In the genomic region with DNA sequence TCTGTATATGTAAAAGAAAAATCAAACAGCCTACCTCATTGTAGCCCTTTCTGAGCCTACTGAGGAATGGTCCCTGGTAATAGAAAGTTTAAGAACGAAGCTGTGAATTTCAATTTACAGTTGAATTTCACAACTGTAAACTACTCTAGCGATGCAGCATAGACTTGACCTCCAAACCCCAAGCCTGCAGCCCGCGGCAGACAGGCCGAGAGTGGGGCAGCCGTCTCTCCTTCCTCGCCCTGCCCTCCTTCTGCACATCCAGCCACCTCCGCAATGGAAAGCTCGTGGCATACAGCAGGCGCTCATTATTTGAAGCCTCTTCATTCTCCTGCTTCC, we compare ENCODE assay signal across 9 cellular contexts. TPM values are rescaled to one million over a fixed set of nuclear protein-coding genes. Genes with fewer than 3 reads are reported as not detected.
DNase-seq lines count a peak whose midpoint lies in the region; ATAC-seq and TF ChIP-seq lines count a peak whose summit lies in the region.
"Had no signal": no experiment of that assay in that cellular context is flagged by ENCODE, and none has a peak within 500 bp of the region (broad histone marks: within the 10 kb centered on the region; RNA-seq: fewer than 3 reads in every experiment).

No MANE protein-coding gene starts in this region.

- no peaks in the 10 kb centered on the region for H4K20me1 ChIP-seq in neural progenitor cell (ENCODE audit: low read depth)

- H3K4me3 ChIP-seq in HUES64 (ENCODE audit: low read length) (peak overlapping the region; percentile 74), ectodermal cell (ENCODE audit: insufficient read depth, low read depth, low read length) (peak overlapping the region; percentile 66), neural progenitor cell (peak overlapping the region; percentile 67)

- peak overlapping the region; percentile 82; the same call in 1 of the 2 replicates for H3K9ac ChIP-seq in HUES64 (ENCODE audit: low read depth, low read length)
- H3K9ac ChIP-seq in neural progenitor cell: no peak overlapping the region

- H3K4me1 ChIP-seq in HUES64 (ENCODE audit: insufficient read depth, low read length) (peaks cover 6% of the 10 kb centered on the region; the same call in 1 of the 2 replicates), ectodermal cell (ENCODE audit: control insufficient read depth, insufficient read depth, low read length) (no peaks in the 10 kb centered on the region), neural progenitor cell (no peaks in the 10 kb centered on the region)

- H3K4me1 Mint-ChIP-seq in neural progenitor cell: peaks cover 7% of the 10 kb centered on the region

- WGBS in HUES64: 50% methylated on average over 10 of the region's 10 CpGs
- WGBS in ectodermal cell, 2 experiments: 51 to 54% methylated on average over 10 of the region's 10 CpGs

- H3K9me3 Mint-ChIP-seq in neural progenitor cell: no peaks in the 10 kb centered on the region

- H3K4me3 Mint-ChIP-seq in neural progenitor cell: peak overlapping the region; percentile 96

- no peak for TF ChIP-seq CTCF in neural progenitor cell (IDR thresholded peaks at IDR 0.05)

- peak overlapping the region; percentile 77 for H3K4me2 ChIP-seq in neural progenitor cell

- H3K27me3 ChIP-seq in HUES64 (ENCODE audit: insufficient read depth, low read length) (peaks cover 20% of the 10 kb centered on the region; the same call in 1 of the 2 replicates), ectodermal cell (ENCODE audit: control insufficient read depth, insufficient read depth, low read length, poor library complexity, severe bottlenecking) (peaks cover 12% of the 10 kb centered on the region), neural progenitor cell (peaks cover 46% of the 10 kb centered on the region)

- H3K27me3 Mint-ChIP-seq in neural progenitor cell (ENCODE audit: insufficient read depth, low read depth): no peaks in the 10 kb centered on the region

- no peak overlapping the region for H3K27ac Mint-ChIP-seq in neural progenitor cell

- H3K36me3 ChIP-seq in HUES64 (ENCODE audit: insufficient read depth, low read length): no peaks in the 10 kb centered on the region
- H3K36me3 ChIP-seq in ectodermal cell (ENCODE audit: control insufficient read depth, insufficient read depth, low read length): no peaks in the 10 kb centered on the region
- no peaks in the 10 kb centered on the region for H3K36me3 ChIP-seq in neural progenitor cell

- H2AFZ ChIP-seq in neural progenitor cell (replicated peaks): no peak overlapping the region

- no peaks in the 10 kb centered on the region for H3K36me3 Mint-ChIP-seq in neural progenitor cell

- H3K27ac ChIP-seq in HUES64 (ENCODE audit: low read depth, low read length) (no peak overlapping the region), ectodermal cell (ENCODE audit: insufficient read depth, low read depth, low read length, poor library complexity, severe bottlenecking) (no peak overlapping the region), neural progenitor cell (no peak overlapping the region)

- no peaks in the 10 kb centered on the region for H3K79me2 ChIP-seq in neural progenitor cell (ENCODE audit: low read depth)

- DNase-seq in neural progenitor cell (ENCODE audit: low spot score): no peak
- DNase-seq in nucleus accumbens (lab: John Stamatoyannopoulos, UW): no peak
- DNase-seq in MV-4-11 (lab: John Stamatoyannopoulos, UW): no peak

- H3K9me3 ChIP-seq in HUES64 (ENCODE audit: insufficient read depth, low read depth, low read length) (no peaks in the 10 kb centered on the region), ectodermal cell (ENCODE audit: control insufficient read depth, low read length) (no peaks in the 10 kb centered on the region), neural progenitor cell (ENCODE audit: low read depth) (no peaks in the 10 kb centered on the region)

- peaks cover 4% of the 10 kb centered on the region for H3F3A ChIP-seq in neural progenitor cell (ENCODE audit: low read depth)

- ATAC-seq in GM19372 (IDR thresholded peaks at IDR 0.05; ENCODE audit: low read depth, unreplicated experiment) (peak; percentile 4), GM21723 (IDR thresholded peaks at IDR 0.05; ENCODE audit: unreplicated experiment) (no peak), GM21825 (IDR thresholded peaks at IDR 0.05; ENCODE audit: unreplicated experiment) (no peak)

RNA-seq across cellular contexts. Expression of gene RNASE2, which starts 15.3 kb away (rescaled TPM):
- not detected for polyA plus RNA-seq in HUES64 (2013, experiment 1 of 2)
- not detected for polyA plus RNA-seq in HUES64 (2013, experiment 2 of 2)
- not detected for polyA plus RNA-seq in ectodermal cell (2013, experiment 1 of 4)
- not detected for polyA plus RNA-seq in ectodermal cell (2013, experiment 2 of 4)
- polyA plus RNA-seq in ectodermal cell (2013, experiment 3 of 4): not detected
- not detected for polyA plus RNA-seq in ectodermal cell (2013, experiment 4 of 4)
- not detected in 2 replicates for total RNA-seq in neural progenitor cell (ENCODE audit: low replicate concordance)
- total RNA-seq: SK-MEL-5 had no signal

RNA-seq across cellular contexts. Expression of gene METTL17, which starts 19.2 kb away (rescaled TPM):
- 75.0 TPM for polyA plus RNA-seq in HUES64 (2013, experiment 1 of 2)
- polyA plus RNA-seq in HUES64 (2013, experiment 2 of 2): 69.2 TPM
- polyA plus RNA-seq in ectodermal cell (2013, experiment 1 of 4): 113 TPM
- 110 TPM for polyA plus RNA-seq in ectodermal cell (2013, experiment 2 of 4)
- polyA plus RNA-seq in ectodermal cell (2013, experiment 3 of 4): 96.3 TPM
- 111 TPM for polyA plus RNA-seq in ectodermal cell (2013, experiment 4 of 4)
- 126 and 155 TPM in 2 replicates for total RNA-seq in neural progenitor cell (ENCODE audit: low replicate concordance)

RNA-seq across cellular contexts. Expression of gene SLC39A2, which starts 28.5 kb away (rescaled TPM):
- not detected for polyA plus RNA-seq in HUES64 (2013, experiment 1 of 2)
- polyA plus RNA-seq in HUES64 (2013, experiment 2 of 2): not detected
- polyA plus RNA-seq in ectodermal cell (2013, experiment 1 of 4): not detected
- 0.20 TPM for polyA plus RNA-seq in ectodermal cell (2013, experiment 2 of 4)
- not detected for polyA plus RNA-seq in ectodermal cell (2013, experiment 3 of 4)
- not detected for polyA plus RNA-seq in ectodermal cell (2013, experiment 4 of 4)
- not detected in 2 replicates for total RNA-seq in neural progenitor cell (ENCODE audit: low replicate concordance)
- total RNA-seq: SK-MEL-5 had no signal

RNA-seq across cellular contexts. Expression of gene NDRG2, which starts 54.2 kb away (rescaled TPM):
- polyA plus RNA-seq in HUES64 (2013, experiment 1 of 2): 13.2 TPM
- 17.1 TPM for polyA plus RNA-seq in HUES64 (2013, experiment 2 of 2)
- 5.1 TPM for polyA plus RNA-seq in ectodermal cell (2013, experiment 1 of 4)
- 4.6 TPM for polyA plus RNA-seq in ectodermal cell (2013, experiment 2 of 4)
- 6.7 TPM for polyA plus RNA-seq in ectodermal cell (2013, experiment 3 of 4)
- 9.0 TPM for polyA plus RNA-seq in ectodermal cell (2013, experiment 4 of 4)
- 1.3 and 2.0 TPM in 2 replicates for total RNA-seq in neural progenitor cell (ENCODE audit: low replicate concordance)

RNA-seq across cellular contexts. Expression of gene TPPP2, which starts 59.4 kb away (rescaled TPM):
- polyA plus RNA-seq in HUES64 (2013, experiment 1 of 2): not detected
- polyA plus RNA-seq in HUES64 (2013, experiment 2 of 2): not detected
- not detected for polyA plus RNA-seq in ectodermal cell (2013, experiment 1 of 4)
- not detected for polyA plus RNA-seq in ectodermal cell (2013, experiment 2 of 4)
- not detected for polyA plus RNA-seq in ectodermal cell (2013, experiment 3 of 4)
- polyA plus RNA-seq in ectodermal cell (2013, experiment 4 of 4): not detected
- total RNA-seq in neural progenitor cell (ENCODE audit: low replicate concordance): not detected in 2 replicates
- total RNA-seq: SK-MEL-5 had no signal
